In the genomic region with DNA sequence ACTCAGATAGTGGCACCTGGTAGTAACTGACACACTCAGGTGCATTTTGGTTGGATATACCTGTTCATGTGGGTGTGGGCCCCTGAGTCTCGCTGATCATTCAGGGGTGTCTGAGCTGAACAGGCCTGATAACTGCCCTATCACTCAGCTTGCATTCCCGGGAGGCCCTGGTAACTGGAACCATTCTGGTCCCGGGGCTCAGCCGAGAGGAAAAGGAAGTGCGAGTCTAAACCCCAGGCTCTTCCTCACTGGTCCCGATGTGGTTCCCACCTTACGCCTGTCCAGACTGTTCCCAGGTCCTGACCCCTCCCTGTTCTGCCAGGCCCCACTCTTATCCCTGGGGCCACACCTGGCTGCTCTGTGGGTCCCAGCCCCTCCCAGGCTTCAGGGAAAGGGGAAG, we compare ENCODE assay signal across 18 cellular contexts. TPM values are rescaled to one million over a fixed set of nuclear protein-coding genes. Genes with fewer than 3 reads are reported as not detected.
DNase-seq lines count a peak whose midpoint lies in the region; ATAC-seq and TF ChIP-seq lines count a peak whose summit lies in the region.
"Had no signal": no experiment of that assay in that cellular context is flagged by ENCODE, and none has a peak within 500 bp of the region (broad histone marks: within the 10 kb centered on the region; RNA-seq: fewer than 3 reads in every experiment).

No MANE protein-coding gene starts in this region.

- H3K14ac ChIP-seq in IMR-90 (replicated peaks; ENCODE audit: low read depth, low read length) (no peak overlapping the region), trophoblast cell (ENCODE audit: low read length) (no peak overlapping the region)

- no TSS peak for BruUV-seq in IMR-90 (replicated peaks; lab: Mats Ljungman, UMichigan)
- BruUV-seq in OCI-LY7 (replicated peaks; lab: Mats Ljungman, UMichigan): no TSS peak

- no peaks in the 10 kb centered on the region for H3K9me3 ChIP-seq in BLaER1 treated with 17β-estradiol and CSF1 and Interleukin-3, amounts not matched to agents 10 nM and 100 nM (replicated peaks in 1 of 11)
- H3K9me3 ChIP-seq in IMR-90 (ENCODE audit: control insufficient read depth, insufficient read depth, low read length): no peaks in the 10 kb centered on the region
- no peaks in the 10 kb centered on the region for H3K9me3 ChIP-seq in trophoblast cell (ENCODE audit: insufficient read depth, low read depth, low read length)
- H3K9me3 ChIP-seq in OCI-LY7 (ENCODE audit: low read length): no peaks in the 10 kb centered on the region
- H3K9me3 ChIP-seq: SJCRH30 had no signal

- in situ Hi-C loops in IMR-90 (cut with MboI; ENCODE audit: low sequenced_read_pairs): no loop called here

- POLR2A ChIA-PET in IMR-90 (lab: Charles Lee; ENCODE audit: unreplicated experiment) (no interaction called here), OCI-LY7 (lab: Charles Lee) (no interaction called here)

- H4K12ac ChIP-seq in trophoblast cell (ENCODE audit: low read depth, low read length): no peak overlapping the region

- no peak overlapping the region for H4K8ac ChIP-seq in IMR-90 (ENCODE audit: low read depth in 2 of 2, low read length in 2 of 2)
- H4K8ac ChIP-seq in trophoblast cell (ENCODE audit: low read depth, low read length): no peak overlapping the region

- ATAC-seq in IMR-90 (ENCODE audit: low read depth) (no peak), sciatic nerve (no peak)

- no peak overlapping the region for H3K4me3 Mint-ChIP-seq in chondrocyte (ENCODE audit: unreplicated experiment)
- H3K4me3 Mint-ChIP-seq: activated B cell treated with CpG ODN at 0.5 μM for 24 hours; activated CD8-positive, alpha-beta T cell treated with anti-CD3 and anti-CD28 coated beads for 36 hours; activated naive CD4-positive, alpha-beta T cell treated with anti-CD3 and anti-CD28 coated beads for 36 hours; activated T-cell treated with anti-CD3 and anti-CD28 coated beads, Interleukin-2, amount 50 U/mL, for 24 hours; endodermal cell; naive thymus-derived CD4-positive, alpha-beta T cell had no signal

- peak overlapping the region in 2 of 11 experiments; percentile 14 to 18; a peak in 1 of 22 replicates for H3K27ac ChIP-seq in BLaER1 treated with 17β-estradiol and CSF1 and Interleukin-3, amounts not matched to agents 10 nM and 100 nM
- H3K27ac ChIP-seq in IMR-90 (ENCODE audit: insufficient read depth, low read length) (no peak overlapping the region), trophoblast cell (ENCODE audit: low read depth, low read length) (no peak overlapping the region), OCI-LY7 (ENCODE audit: low read depth, low read length, poor library complexity, severe bottlenecking) (no peak overlapping the region)
- H3K27ac ChIP-seq: SJCRH30 had no signal

- no peak for TF ChIP-seq RAD21 in IMR-90 (IDR thresholded peaks at IDR 0.05; ENCODE audit: low read length)

- H3K18ac ChIP-seq in IMR-90 (ENCODE audit: low read depth, low read length) (no peak overlapping the region), trophoblast cell (ENCODE audit: low read length) (no peak overlapping the region)

- no peak overlapping the region for H3K4ac ChIP-seq in IMR-90 (ENCODE audit: low read depth, low read length)
- H3K4ac ChIP-seq in trophoblast cell (ENCODE audit: low read depth, low read length): no peak overlapping the region

- no peak overlapping the region for H4K5ac ChIP-seq in IMR-90 (ENCODE audit: low read depth, low read length)

- no peak for DNase-seq in IMR-90
- DNase-seq in chondrocyte (ENCODE audit: low spot score): no peak
- no peak for DNase-seq in trophoblast cell
- no peak for DNase-seq in T-helper 1 cell
- no peak for DNase-seq in OCI-LY7 (ENCODE audit: low spot score)
- no peak for DNase-seq in sciatic nerve (ENCODE audit: low spot score)
- DNase-seq in COR-L47 (lab: John Stamatoyannopoulos, UW): no peak
- DNase-seq: activated B cell treated with CpG ODN at 0.5 μM for 24 hours; activated naive CD4-positive, alpha-beta T cell treated with anti-CD3 and anti-CD28 coated beads for 36 hours; activated T-cell treated with anti-CD3 and anti-CD28 coated beads, Interleukin-2, amount 50 U/mL, for 24 hours; naive thymus-derived CD4-positive, alpha-beta T cell; stimulated activated CD4-positive, alpha-beta T cell treated with anti-CD3 and anti-CD28 coated beads, Interleukin-4, amount 100 ng/mL, for 4 hours had no signal

- CTCF ChIA-PET in IMR-90 (lab: Yijun Ruan, JAX): interaction anchor here (1.0 to 3.7 kb wide), 4 partner anchors 31 to 165 kb away, joined by 3 to 20 read pairs (median 4); no protein-coding TSS in a partner anchor
- CTCF ChIA-PET in OCI-LY7 (lab: Charles Lee; ENCODE audit: unreplicated experiment): no interaction called here

- no peak overlapping the region for H2AK5ac ChIP-seq in IMR-90 (ENCODE audit: low read depth, low read length)
- H2AK5ac ChIP-seq in trophoblast cell (ENCODE audit: low read length): peak overlapping the region; percentile 24

- no peaks in the 10 kb centered on the region for H3K9me2 ChIP-seq in OCI-LY7 (ENCODE audit: insufficient read depth, low read length)

- no peak overlapping the region for H2BK5ac ChIP-seq in IMR-90 (ENCODE audit: low read depth, low read length, poor library complexity, severe bottlenecking)
- H2BK5ac ChIP-seq in trophoblast cell (ENCODE audit: low read depth, low read length, poor library complexity): no peak overlapping the region

- peak overlapping the region in 2 of 11 experiments; percentile 18 to 23; a peak in 2 of 22 replicates for H3K9ac ChIP-seq in BLaER1 treated with 17β-estradiol and CSF1 and Interleukin-3, amounts not matched to agents 10 nM and 100 nM
- H3K9ac ChIP-seq in IMR-90 (ENCODE audit: low read depth, low read length) (no peak overlapping the region), trophoblast cell (ENCODE audit: low read length) (no peak overlapping the region)

- H3K27ac Mint-ChIP-seq in chondrocyte (ENCODE audit: unreplicated experiment): peak overlapping the region; percentile 86
- H3K27ac Mint-ChIP-seq: activated B cell treated with CpG ODN at 0.5 μM for 24 hours; activated CD8-positive, alpha-beta T cell treated with anti-CD3 and anti-CD28 coated beads for 36 hours; activated naive CD4-positive, alpha-beta T cell treated with anti-CD3 and anti-CD28 coated beads for 36 hours; activated T-cell treated with anti-CD3 and anti-CD28 coated beads, Interleukin-2, amount 50 U/mL, for 24 hours; naive thymus-derived CD4-positive, alpha-beta T cell had no signal

- H3K79me1 ChIP-seq in IMR-90 (ENCODE audit: low read depth in 1 of 2, low read length in 2 of 2): no peaks in the 10 kb centered on the region
- H3K79me1 ChIP-seq in trophoblast cell (ENCODE audit: low read length): peaks cover 8% of the 10 kb centered on the region

- H2BK120ac ChIP-seq in IMR-90 (ENCODE audit: low read depth, low read length) (no peak overlapping the region), trophoblast cell (ENCODE audit: insufficient read depth, low read length, poor library complexity) (peak overlapping the region; percentile 29)

- 0% methylated on average over 3 of the region's 7 CpGs; no CpG with 5 or more reads in 1 of the 2 experiments for WGBS in IMR-90 (ENCODE audit: extremely low coverage in 2 of 2, insufficient read length in 1 of 2), 2 experiments
- WGBS in trophoblast cell (ENCODE audit: extremely low coverage, insufficient coverage, insufficient read length): no CpG with 5 or more reads among the region's 7 CpGs

- peaks cover 22% of the 10 kb centered on the region for H3K27me3 Mint-ChIP-seq in chondrocyte (ENCODE audit: low read depth)

- H3K56ac ChIP-seq in IMR-90 (ENCODE audit: extremely low read depth, insufficient read depth, low read length): no peak overlapping the region

- H3K27me3 ChIP-seq in BLaER1 treated with 17β-estradiol and CSF1 and Interleukin-3, amounts not matched to agents 10 nM and 100 nM: peaks cover 0 to 5% (median 0%) of the 10 kb centered on the region in 11 experiments; a peak in 1 of 22 replicates
- H3K27me3 ChIP-seq in IMR-90 (ENCODE audit: control insufficient read depth, insufficient read depth, low read length): peaks cover 52% of the 10 kb centered on the region
- H3K27me3 ChIP-seq in trophoblast cell (ENCODE audit: insufficient read depth, low read length): no peaks in the 10 kb centered on the region

- TF ChIP-seq CTCF in IMR-90 (conservative IDR thresholded peaks at IDR 0.05; ENCODE audit: low read depth, low read length) (no peak), chondrocyte (IDR thresholded peaks at IDR 0.05) (no peak), OCI-LY7 (conservative IDR thresholded peaks at IDR 0.05; ENCODE audit: low read length) (no peak)

- H3K23ac ChIP-seq in IMR-90 (ENCODE audit: low read depth, low read length) (no peak overlapping the region), trophoblast cell (ENCODE audit: low read length) (no peak overlapping the region)

- no peaks in the 10 kb centered on the region for H3K9me1 ChIP-seq in IMR-90 (ENCODE audit: insufficient read depth, low read length)

- H3K4me3 ChIP-seq in BLaER1 treated with 17β-estradiol and CSF1 and Interleukin-3, amounts not matched to agents 10 nM and 100 nM: peak overlapping the region in 1 of 10 experiments; percentile 19; a peak in 1 of 20 replicates
- H3K4me3 ChIP-seq in IMR-90 (ENCODE audit: insufficient read depth, low read depth, low read length) (no peak overlapping the region), trophoblast cell (ENCODE audit: low read depth, low read length) (no peak overlapping the region), OCI-LY7 (ENCODE audit: low read depth, low read length, poor library complexity, severe bottlenecking) (no peak overlapping the region)
- H3K4me3 ChIP-seq: SJCRH30 had no signal

- dilution Hi-C loops in IMR-90 (cut with HindIII; ENCODE audit: low sequenced_read_pairs, unreplicated experiment): no loop called here

- peak overlapping the region; percentile 42 to 88 (median 77) for H3K4me2 ChIP-seq in BLaER1 treated with 17β-estradiol and CSF1 and Interleukin-3, amounts not matched to agents 10 nM and 100 nM
- H3K4me2 ChIP-seq in IMR-90 (ENCODE audit: low read depth, low read length) (no peak overlapping the region), trophoblast cell (ENCODE audit: low read length) (no peak overlapping the region), OCI-LY7 (ENCODE audit: low read length) (no peak overlapping the region)

- peaks cover 18 to 26% (median 23%) of the 10 kb centered on the region in 10 experiments for H3K4me1 ChIP-seq in BLaER1 treated with 17β-estradiol and CSF1 and Interleukin-3, amounts not matched to agents 10 nM and 100 nM
- H3K4me1 ChIP-seq in IMR-90 (ENCODE audit: control insufficient read depth, insufficient read depth, low read length) (peaks cover 3% of the 10 kb centered on the region; the same call in 1 of the 2 replicates), trophoblast cell (ENCODE audit: control insufficient read depth in 1 of 2, insufficient read depth in 2 of 2, low read length in 2 of 2) (peaks cover 11 to 18% of the 10 kb centered on the region in 2 experiments), OCI-LY7 (ENCODE audit: insufficient read depth, low read length, poor library complexity, severe bottlenecking) (no peaks in the 10 kb centered on the region)

- no peaks in the 10 kb centered on the region for H3K36me3 ChIP-seq in BLaER1 treated with 17β-estradiol and CSF1 and Interleukin-3, amounts not matched to agents 10 nM and 100 nM
- H3K36me3 ChIP-seq in IMR-90 (ENCODE audit: control insufficient read depth, insufficient read depth, low read length) (no peaks in the 10 kb centered on the region), trophoblast cell (ENCODE audit: control insufficient read depth in 1 of 2, insufficient read depth in 2 of 2, low read length in 2 of 2) (no peaks in the 10 kb centered on the region), OCI-LY7 (ENCODE audit: insufficient read depth, low read length) (no peaks in the 10 kb centered on the region)
- H3K36me3 ChIP-seq: SJCRH30 had no signal

- H2AK9ac ChIP-seq in IMR-90 (replicated peaks; ENCODE audit: low read depth, low read length, poor library complexity): no peak overlapping the region

- no peaks in the 10 kb centered on the region for H3K36me3 Mint-ChIP-seq in chondrocyte (ENCODE audit: low read depth)
- H3K36me3 Mint-ChIP-seq: naive thymus-derived CD4-positive, alpha-beta T cell had no signal

- H3K4me1 Mint-ChIP-seq in chondrocyte (ENCODE audit: low read depth): peaks cover 32% of the 10 kb centered on the region
- H3K4me1 Mint-ChIP-seq: activated B cell treated with CpG ODN at 0.5 μM for 24 hours had no signal

- TF ChIP-seq POLR2A in IMR-90 (IDR thresholded peaks at IDR 0.05; ENCODE audit: low read depth, low read length): no peak

- no peaks in the 10 kb centered on the region for H3K79me2 ChIP-seq in trophoblast cell (ENCODE audit: control insufficient read depth, insufficient read depth, low read length, poor library complexity)
- no peaks in the 10 kb centered on the region for H3K79me2 ChIP-seq in OCI-LY7 (ENCODE audit: insufficient read depth, low read depth, low read length)

- no peak overlapping the region for H2BK15ac ChIP-seq in IMR-90 (ENCODE audit: low read depth, low read length)

- H4K91ac ChIP-seq in IMR-90 (ENCODE audit: insufficient read depth, low read depth, low read length) (no peak overlapping the region), trophoblast cell (ENCODE audit: low read depth, low read length) (peak overlapping the region; percentile 12)

- H3K9me3 Mint-ChIP-seq in chondrocyte (ENCODE audit: low read depth): no peaks in the 10 kb centered on the region
- H3K9me3 Mint-ChIP-seq: activated B cell treated with CpG ODN at 0.5 μM for 24 hours; activated CD8-positive, alpha-beta T cell treated with anti-CD3 and anti-CD28 coated beads for 36 hours; activated naive CD4-positive, alpha-beta T cell treated with anti-CD3 and anti-CD28 coated beads for 36 hours; activated T-cell treated with anti-CD3 and anti-CD28 coated beads, Interleukin-2, amount 50 U/mL, for 24 hours; endodermal cell; naive thymus-derived CD4-positive, alpha-beta T cell had no signal

- peaks cover 0 to 19% (median 0%) of the 10 kb centered on the region in 11 experiments; a peak in 4 of 22 replicates for H4K20me1 ChIP-seq in BLaER1 treated with 17β-estradiol and CSF1 and Interleukin-3, amounts not matched to agents 10 nM and 100 nM
- H4K20me1 ChIP-seq in IMR-90 (ENCODE audit: insufficient read depth, low read length) (no peaks in the 10 kb centered on the region), OCI-LY7 (ENCODE audit: insufficient read depth, low read length) (no peaks in the 10 kb centered on the region)

- peak overlapping the region; percentile 25 for H2BK12ac ChIP-seq in trophoblast cell (ENCODE audit: low read length)

- H2BK20ac ChIP-seq in IMR-90 (ENCODE audit: low read depth, low read length): no peak overlapping the region

- H2AFZ ChIP-seq in IMR-90 (replicated peaks; ENCODE audit: low read length, poor library complexity): peak overlapping the region; percentile 73
- H2AFZ ChIP-seq in trophoblast cell (ENCODE audit: insufficient read depth, low read length, poor library complexity): no peak overlapping the region
- no peak overlapping the region for H2AFZ ChIP-seq in OCI-LY7 (ENCODE audit: low read length)

- intact Hi-C loops in IMR-90 (cut with micrococcal nuclease): no loop called here
- intact Hi-C loops in OCI-LY7 (cut with micrococcal nuclease; ENCODE audit: unreplicated experiment): no loop called here
- intact Hi-C loops in sciatic nerve (cut with DNase I): no loop called here

RNA-seq across cellular contexts. Expression of gene CDK18, which starts 11.7 kb away (rescaled TPM):
- total RNA-seq in IMR-90 (2012; rRNA removed) (0.18 and 0.28 TPM in 2 replicates), chondrocyte (10.2 to 18.4 TPM (median 17.3 TPM) in 3 replicates), OCI-LY7 (2022) (21.2 and 24.1 TPM in 2 replicates), sciatic nerve (9.4 TPM)
- 0.34 and 0.48 TPM in 2 replicates for polyA plus RNA-seq in IMR-90 (2012; rRNA removed)
- 0.17 and 0.56 TPM in 2 replicates for polyA plus RNA-seq in IMR-90 (2012; cell fraction: cytosol; rRNA removed)
- polyA plus RNA-seq in IMR-90 (2012; cell fraction: nucleus; rRNA removed; ENCODE audit: low replicate concordance): 1.7 and 2.8 TPM in 2 replicates
- polyA plus RNA-seq in trophoblast cell (2013): 22.8 and 24.6 TPM in 2 replicates
- total RNA-seq in OCI-LY7 (2014; rRNA removed; shearing (Covaris generic)): 10.1 and 10.9 TPM in 2 replicates

RNA-seq across cellular contexts. Expression of gene BLACAT1, which starts 36.9 kb away (rescaled TPM):
- total RNA-seq in IMR-90 (2012; rRNA removed) (under 0.01 TPM in 1 of 2 replicates, not detected in the other), chondrocyte (not detected in 3 replicates), OCI-LY7 (2022) (0.29 and 0.48 TPM in 2 replicates), sciatic nerve (0.13 TPM)
- polyA plus RNA-seq in IMR-90 (2012; rRNA removed): 0.03 and 0.05 TPM in 2 replicates
- polyA plus RNA-seq in IMR-90 (2012; cell fraction: cytosol; rRNA removed): 0.01 and 0.03 TPM in 2 replicates
- 0.14 and 0.34 TPM in 2 replicates for polyA plus RNA-seq in IMR-90 (2012; cell fraction: nucleus; rRNA removed; ENCODE audit: low replicate concordance)
- polyA plus RNA-seq in trophoblast cell (2013): 2.8 TPM in 2 replicates
- 0.19 TPM in 1 of 2 replicates, not detected in the other for total RNA-seq in OCI-LY7 (2014; rRNA removed; shearing (Covaris generic))
- total RNA-seq: lung microvascular endothelial cell, posterior vena cava had no signal

Comparison
In these comparisons a context has a peak if more than half of its experiments do, and no peak if none do; other contexts are left out.
1. H3K4me2 ChIP-seq: peak in BLaER1 treated with 17β-estradiol and CSF1 and Interleukin-3, amounts not matched to agents 10 nM and 100 nM (11 of 11); none in IMR-90 (single experiment), trophoblast cell (single experiment) and OCI-LY7 (single experiment).